In the genomic region with DNA sequence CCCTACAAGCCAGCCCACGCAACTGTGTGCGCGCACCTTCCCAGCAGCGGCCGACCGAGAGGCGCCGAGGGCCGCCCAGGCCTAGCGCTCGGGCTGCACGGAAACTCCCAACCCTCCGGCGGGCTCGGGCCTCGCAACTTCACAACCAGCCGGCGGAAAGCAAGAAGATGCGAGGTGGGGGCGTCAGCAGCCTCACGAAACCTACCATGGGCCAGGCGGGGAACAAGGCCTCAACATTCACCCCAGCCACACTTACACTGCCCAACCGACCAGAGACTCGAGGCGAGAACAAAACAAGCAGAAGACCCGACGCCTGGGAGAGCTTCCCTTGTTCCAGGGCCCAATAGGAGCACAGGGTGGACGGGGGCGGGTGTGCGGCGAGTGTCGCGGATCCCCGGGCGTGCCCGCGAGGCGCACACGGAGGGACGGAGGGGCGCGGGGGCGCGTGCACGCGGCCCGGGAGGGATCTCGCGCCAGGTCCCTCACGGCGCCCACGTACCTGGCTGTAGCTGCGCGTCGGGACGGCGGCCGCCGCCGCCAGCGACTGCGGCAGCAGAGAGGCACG, we compare ENCODE assay signal across 8 cellular contexts. TPM values are rescaled to one million over a fixed set of nuclear protein-coding genes. Genes with fewer than 3 reads are reported as not detected.
A peak's percentile ranks its signal among the peaks of the same experiment; 100 is the strongest.
DNase-seq lines count a peak whose midpoint lies in the region; ATAC-seq and TF ChIP-seq lines count a peak whose summit lies in the region.

No MANE protein-coding gene starts in this region.

- H3K36me3 ChIP-seq in hepatocyte (replicated peaks; ENCODE audit: insufficient read depth, low read depth) (no peaks in the 10 kb centered on the region), aorta (ENCODE audit: control insufficient read depth in 1 of 2, insufficient read depth in 2 of 2, low read length in 1 of 2) (no peaks in the 10 kb centered on the region)

- peaks cover 41% of the 10 kb centered on the region for H4K20me1 ChIP-seq in hepatocyte (ENCODE audit: insufficient read depth, poor library complexity, severe bottlenecking)

- H3K79me2 ChIP-seq in hepatocyte, result peaks cover 49% of the 10 kb centered on the region

- peak overlapping the region; percentile 98 for H3K4me3 Mint-ChIP-seq in T-helper 2 cell treated with Interferon-gamma antibody and Interleukin-4, amounts not matched to agents 5 μg/mL and 100 μg/mL, for 36 hours

- DNase-seq in HCEC 1CT, result peak; percentile 17
- peak; percentile 56 for DNase-seq in M059J (ENCODE audit: low read depth)
- DNase-seq in T-helper 2 cell treated with Interferon-gamma antibody and Interleukin-4, amounts not matched to agents 5 μg/mL and 100 μg/mL, for 36 hours (ENCODE audit: low spot score), result peak; percentile 68
- peak in 57 of 58 donors; percentile 10 to 84 (median 50) for DNase-seq in anterior cingulate cortex (lab: John Stamatoyannopoulos, UW)
- peak; percentile 82 for DNase-seq in hepatocyte (ENCODE audit: low spot score)
- DNase-seq in retina, result peak; percentile 86
- peak; percentile 79 to 86 for DNase-seq in aorta

- peaks cover 26% of the 10 kb centered on the region for H3K4me1 Mint-ChIP-seq in T-helper 2 cell treated with Interferon-gamma antibody and Interleukin-4, amounts not matched to agents 5 μg/mL and 100 μg/mL, for 36 hours (ENCODE audit: low read depth)

- no peaks in the 10 kb centered on the region for H3K27me3 ChIP-seq in hepatocyte
- H3K27me3 ChIP-seq in aorta (ENCODE audit: control insufficient read depth in 1 of 2, insufficient read depth in 2 of 2, low read length in 1 of 2), result no peaks in the 10 kb centered on the region

- H3K9me3 ChIP-seq in hepatocyte (ENCODE audit: low read depth), result no peaks in the 10 kb centered on the region
- no peaks in the 10 kb centered on the region for H3K9me3 ChIP-seq in aorta (ENCODE audit: control insufficient read depth, low read length)

- under 1% methylated on average over 55 of the region's 63 CpGs for WGBS in hepatocyte (ENCODE audit: low lambda C conversion rate, missing lambda C conversion rate)
- WGBS in aorta, 2 donors, result 0 to 1% methylated on average over 63 of the region's 63 CpGs

- peaks cover 19% of the 10 kb centered on the region for H3K36me3 Mint-ChIP-seq in T-helper 2 cell treated with Interferon-gamma antibody and Interleukin-4, amounts not matched to agents 5 μg/mL and 100 μg/mL, for 36 hours (ENCODE audit: low read depth)

- no peaks in the 10 kb centered on the region for H3K9me3 Mint-ChIP-seq in T-helper 2 cell treated with Interferon-gamma antibody and Interleukin-4, amounts not matched to agents 5 μg/mL and 100 μg/mL, for 36 hours

- TF ChIP-seq CTCF in GM12875 (IDR thresholded peaks at IDR 0.05; ENCODE audit: borderline replicate concordance, insufficient read depth, low read depth, low read length), result no peak
- no peak for TF ChIP-seq CTCF in hepatocyte (IDR thresholded peaks at IDR 0.05; ENCODE audit: poor library complexity)

- H3K4me2 ChIP-seq in hepatocyte, result peak overlapping the region; percentile 98

- H2AFZ ChIP-seq in hepatocyte, result peak overlapping the region; percentile 84

- peak overlapping the region; percentile 94 for H3K4me3 ChIP-seq in GM12875 (ENCODE audit: low read depth, low read length)
- peak overlapping the region; percentile 91 for H3K4me3 ChIP-seq in hepatocyte
- H3K4me3 ChIP-seq in aorta (ENCODE audit: low read length in 2 of 2), result peak overlapping the region; percentile 56 to 85

- H3K27ac ChIP-seq in hepatocyte, result peak overlapping the region; percentile 95
- peak overlapping the region; percentile 0 to 69 for H3K27ac ChIP-seq in aorta (ENCODE audit: low read depth in 1 of 2, low read length in 2 of 2)

- H3K4me1 ChIP-seq in hepatocyte (ENCODE audit: insufficient read depth) (peaks cover 7% of the 10 kb centered on the region), aorta (ENCODE audit: control insufficient read depth in 1 of 2, insufficient read depth in 2 of 2, low read length in 2 of 2) (no peaks in the 10 kb centered on the region)

- peak; percentile 78 for ATAC-seq in aorta (ENCODE audit: low FRiP score)

- no peaks in the 10 kb centered on the region for H3K27me3 Mint-ChIP-seq in T-helper 2 cell treated with Interferon-gamma antibody and Interleukin-4, amounts not matched to agents 5 μg/mL and 100 μg/mL, for 36 hours (ENCODE audit: low read depth)

- intact Hi-C loops in aorta (cut with DNase I), result loop anchor here (1.0 to 10.0 kb wide), 3 partner anchors 134 to 156 kb away; a partner anchor contains a TSS

- H3K9me2 ChIP-seq in hepatocyte (replicated peaks; ENCODE audit: insufficient read depth), result no peaks in the 10 kb centered on the region

- H3K27ac Mint-ChIP-seq in T-helper 2 cell treated with Interferon-gamma antibody and Interleukin-4, amounts not matched to agents 5 μg/mL and 100 μg/mL, for 36 hours, result peak overlapping the region; percentile 98

RNA-seq across cellular contexts. Expression of a gene that starts 0.6 kb away (rescaled TPM):
- total RNA-seq in M059J (2014; rRNA removed; shearing (Covaris generic)), result 38.0 and 61.5 TPM in 2 replicates
- total RNA-seq in hepatocyte (85.1 and 85.4 TPM in 2 replicates), aorta (10 to 100 TPM; 39.2 to 40.0 TPM)
- polyA plus RNA-seq in hepatocyte (78.2 and 80.0 TPM in 2 replicates), aorta (10 to 100 TPM; 38.3 to 46.1 TPM)

Comparison
In these comparisons a context has a peak if more than half of its experiments do, and no peak if none do; other contexts are left out.
1. Peak in every context shown above with its lines: DNase-seq, ATAC-seq, H3K4me3 ChIP-seq and H3K27ac ChIP-seq.
2. DNase-seq: peak in every context shown above with its lines; median percentile 86 in retina; 82 in aorta; 82 in hepatocyte; 68 in T-helper 2 cell treated with Interferon-gamma antibody and Interleukin-4, amounts not matched to agents 5 μg/mL and 100 μg/mL, for 36 hours; 56 in M059J; 50 in anterior cingulate cortex; 17 in HCEC 1CT.